ENCODE assay signal across 14 cellular contexts in the genomic region with DNA sequence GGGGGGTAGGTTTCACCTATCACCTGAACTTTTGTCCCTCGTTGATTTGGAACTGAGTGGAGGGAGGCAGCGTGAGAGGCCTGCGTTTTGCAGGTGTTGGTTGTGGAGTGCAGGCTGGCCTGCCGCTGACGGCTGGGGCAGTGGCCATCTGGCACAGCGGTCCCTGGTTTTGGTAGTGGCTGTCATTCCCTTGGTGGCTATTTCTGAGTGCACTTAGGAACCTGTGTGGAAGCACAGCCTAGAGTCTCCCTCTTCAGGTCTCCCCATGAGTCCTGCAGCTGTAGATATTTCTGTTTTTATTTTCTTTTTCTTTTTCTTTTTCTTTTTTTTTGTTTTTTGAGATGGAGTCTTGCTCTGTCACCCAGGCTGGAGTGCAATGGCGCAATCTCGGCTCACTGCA.
DNase-seq lines count a peak whose midpoint lies in the region; ATAC-seq and TF ChIP-seq lines count a peak whose summit lies in the region.
"Had no signal": no experiment of that assay in that cellular context is flagged by ENCODE, and none has a peak within 500 bp of the region (broad histone marks: within the 10 kb centered on the region; RNA-seq: fewer than 3 reads in every experiment).

No MANE protein-coding gene starts in this region.

- no peak overlapping the region for H2BK120ac ChIP-seq in mesenchymal stem cell (ENCODE audit: low read depth, low read length)

- H4K20me1 ChIP-seq in DND-41 (ENCODE audit: insufficient read depth, low read length) (no peaks in the 10 kb centered on the region), PC-3 (ENCODE audit: low read length) (no peaks in the 10 kb centered on the region), fibroblast of lung (ENCODE audit: control insufficient read depth, extremely low read depth, insufficient read depth, low read length) (no peaks in the 10 kb centered on the region)

- H3K79me2 ChIP-seq in DND-41 (ENCODE audit: insufficient read depth, low read length) (no peaks in the 10 kb centered on the region), PC-3 (ENCODE audit: low read length) (no peaks in the 10 kb centered on the region), fibroblast of lung (ENCODE audit: control insufficient read depth, insufficient read depth, low read length) (no peaks in the 10 kb centered on the region)

- no peak overlapping the region for H2BK15ac ChIP-seq in mesenchymal stem cell (ENCODE audit: low read depth, poor library complexity, severe bottlenecking)

- CTCF ChIA-PET in PC-3 (lab: Charles Lee), result interaction anchor here (0.5 to 0.7 kb wide), 3 partner anchors 15 to 277 kb away, joined by 3 to 6 read pairs (median 3); no protein-coding TSS in a partner anchor

- DNase-seq in DND-41, result no peak
- DNase-seq in PC-3, result peak; percentile 66
- DNase-seq in fibroblast of lung (ENCODE audit: low read depth in 2 of 2), result peak in 1 of 2 donors; percentile 53
- DNase-seq in mesenchymal stem cell, result peak; percentile 34
- DNase-seq in SKM-1 (lab: John Stamatoyannopoulos, UW; ENCODE audit: unreplicated experiment), result no peak
- DNase-seq in NOMO-1 treated with DMSO at 0.1 percent for 48 hours (lab: John Stamatoyannopoulos, UW; ENCODE audit: unreplicated experiment), result no peak
- DNase-seq: activated CD4-positive, alpha-beta T cell treated with anti-CD3 and anti-CD28 coated beads for 4 hours; activated naive CD4-positive, alpha-beta T cell treated with anti-CD3 and anti-CD28 coated beads, Interleukin-2, amount 50 U/mL, for 16 hours; erythroblast; GDM1; Kasumi-1; stomach had no signal

- H3F3A ChIP-seq in PC-3 (ENCODE audit: low read length, unreplicated experiment), result no peaks in the 10 kb centered on the region

- H3K27me3 ChIP-seq in DND-41 (ENCODE audit: insufficient read depth, low read length, poor library complexity), result no peaks in the 10 kb centered on the region
- H3K27me3 ChIP-seq in PC-3 (ENCODE audit: low read length), result no peaks in the 10 kb centered on the region
- H3K27me3 ChIP-seq in fibroblast of lung (ENCODE audit: control insufficient read depth, insufficient read depth, low read length), result no peaks in the 10 kb centered on the region
- no peaks in the 10 kb centered on the region for H3K27me3 ChIP-seq in mesenchymal stem cell (ENCODE audit: control insufficient read depth in 1 of 2, insufficient read depth in 1 of 2, low read length in 2 of 2)
- H3K27me3 ChIP-seq: stomach had no signal

- BruUV-seq in PC-3 (replicated peaks; lab: Mats Ljungman, UMichigan), result no TSS peak

- peak overlapping the region in 1 of 2 experiments; percentile 18 for H3K14ac ChIP-seq in mesenchymal stem cell (ENCODE audit: low read length in 2 of 2)

- H3K9me3 ChIP-seq in DND-41 (ENCODE audit: insufficient read depth, low read length, severe bottlenecking) (no peaks in the 10 kb centered on the region), PC-3 (ENCODE audit: low read length) (no peaks in the 10 kb centered on the region), fibroblast of lung (ENCODE audit: control insufficient read depth, insufficient read depth, low read depth, low read length) (no peaks in the 10 kb centered on the region), mesenchymal stem cell (ENCODE audit: control insufficient read depth, low read length) (no peaks in the 10 kb centered on the region)
- H3K9me3 ChIP-seq: stomach had no signal

- intact Hi-C loops in PC-3 (cut with micrococcal nuclease), result loop anchor here (1.0 to 5.0 kb wide), 5 partner anchors 99 to 306 kb away; no protein-coding TSS in a partner anchor

- H3K23ac ChIP-seq in mesenchymal stem cell (ENCODE audit: low read length in 2 of 2), result no peak overlapping the region

- no peak overlapping the region for H3K18ac ChIP-seq in mesenchymal stem cell (ENCODE audit: low read depth in 1 of 2, low read length in 2 of 2)

- no peak overlapping the region for H4K8ac ChIP-seq in mesenchymal stem cell (ENCODE audit: low read length)

- H2AFZ ChIP-seq in DND-41 (ENCODE audit: low read depth, low read length) (no peak overlapping the region), PC-3 (ENCODE audit: low read length) (no peak overlapping the region), fibroblast of lung (ENCODE audit: low read length) (no peak overlapping the region), mesenchymal stem cell (ENCODE audit: low read depth, low read length) (no peak overlapping the region)

- ATAC-seq in DND-41 (ENCODE audit: insufficient read depth, low read depth) (no peak), PC-3 (peak; percentile 83), HG03175 (IDR thresholded peaks at IDR 0.05; ENCODE audit: unreplicated experiment) (no peak), GM18867 (IDR thresholded peaks at IDR 0.05; ENCODE audit: unreplicated experiment) (no peak)

- H3K4me2 ChIP-seq in DND-41 (ENCODE audit: insufficient read depth, low read length) (no peak overlapping the region), PC-3 (ENCODE audit: low read length) (no peak overlapping the region), fibroblast of lung (ENCODE audit: extremely low read depth, insufficient read depth, low read length) (no peak overlapping the region), mesenchymal stem cell (ENCODE audit: low read length, poor library complexity, severe bottlenecking) (no peak overlapping the region)

- no peak overlapping the region for H3K4ac ChIP-seq in mesenchymal stem cell (ENCODE audit: low read depth in 1 of 2, low read length in 2 of 2)

- peak overlapping the region; percentile 3 for H4K91ac ChIP-seq in mesenchymal stem cell (ENCODE audit: low read length)

- no peak overlapping the region for H3K27ac ChIP-seq in DND-41 (ENCODE audit: low read length)
- H3K27ac ChIP-seq in PC-3 (ENCODE audit: low read length), result no peak overlapping the region
- no peak overlapping the region for H3K27ac ChIP-seq in fibroblast of lung (ENCODE audit: insufficient read depth, low read length)
- no peak overlapping the region for H3K27ac ChIP-seq in mesenchymal stem cell (ENCODE audit: low read length, poor library complexity, severe bottlenecking)
- H3K27ac ChIP-seq: stomach had no signal

- H3K9me2 ChIP-seq in PC-3 (replicated peaks; ENCODE audit: low read length), result no peaks in the 10 kb centered on the region

- 94% methylated on average over 8 of the region's 8 CpGs for WGBS in mesenchymal stem cell

- H3K79me1 ChIP-seq in mesenchymal stem cell (replicated peaks; ENCODE audit: low read length, poor library complexity, severe bottlenecking), result no peaks in the 10 kb centered on the region

- H3K9ac ChIP-seq in DND-41 (ENCODE audit: low read depth, low read length) (no peak overlapping the region), PC-3 (ENCODE audit: low read length) (no peak overlapping the region), fibroblast of lung (ENCODE audit: insufficient read depth, low read length) (no peak overlapping the region), mesenchymal stem cell (ENCODE audit: low read length) (no peak overlapping the region)

- no peak overlapping the region for H2BK12ac ChIP-seq in mesenchymal stem cell (ENCODE audit: low read length in 2 of 2)

- POLR2A ChIA-PET in PC-3 (lab: Charles Lee; ENCODE audit: unreplicated experiment), result interaction anchor here (0.6 to 0.7 kb wide), 2 partner anchors 131 to 237 kb away, joined by 3 to 5 read pairs; no protein-coding TSS in a partner anchor

- no peak overlapping the region for H2AK5ac ChIP-seq in mesenchymal stem cell (ENCODE audit: low read length, severe bottlenecking)

- no peaks in the 10 kb centered on the region for H3K36me3 ChIP-seq in DND-41 (ENCODE audit: insufficient read depth, low read length)
- no peaks in the 10 kb centered on the region for H3K36me3 ChIP-seq in PC-3 (ENCODE audit: low read depth, low read length)
- H3K36me3 ChIP-seq in fibroblast of lung (ENCODE audit: control insufficient read depth, insufficient read depth, low read length), result no peaks in the 10 kb centered on the region
- H3K36me3 ChIP-seq in mesenchymal stem cell (ENCODE audit: control insufficient read depth in 1 of 2, insufficient read depth in 2 of 2, low read depth in 1 of 2, low read length in 2 of 2), result no peaks in the 10 kb centered on the region
- H3K36me3 ChIP-seq: stomach had no signal

- no peak overlapping the region for H3K4me3 ChIP-seq in DND-41 (ENCODE audit: low read depth in 1 of 2, low read length in 2 of 2)
- H3K4me3 ChIP-seq in PC-3 (ENCODE audit: low read length), result no peak overlapping the region
- H3K4me3 ChIP-seq in fibroblast of lung (replicated peaks in 1 of 4; ENCODE audit: control extremely low read depth in 1 of 4, insufficient read depth in 1 of 4, low read depth in 3 of 4, low read length in 4 of 4), result no peak overlapping the region
- no peak overlapping the region for H3K4me3 ChIP-seq in mesenchymal stem cell (ENCODE audit: insufficient read depth in 1 of 2, low read depth in 1 of 2, low read length in 2 of 2)
- H3K4me3 ChIP-seq: stomach had no signal

- no peaks in the 10 kb centered on the region for H3K4me1 ChIP-seq in DND-41 (ENCODE audit: insufficient read depth, low read length)
- 0 out of 2 replicates have a peak, but pooled peaks cover 3% of the 10 kb centered on the region for H3K4me1 ChIP-seq in PC-3 (ENCODE audit: insufficient read depth, low read length)
- no peaks in the 10 kb centered on the region for H3K4me1 ChIP-seq in fibroblast of lung (ENCODE audit: control insufficient read depth, extremely low read depth, insufficient read depth, low read length)
- peaks cover 8% of the 10 kb centered on the region for H3K4me1 ChIP-seq in mesenchymal stem cell (ENCODE audit: control insufficient read depth, insufficient read depth, low read depth, low read length)
- H3K4me1 ChIP-seq: stomach had no signal

- TF ChIP-seq CTCF in DND-41 (IDR thresholded peaks at IDR 0.05; ENCODE audit: borderline replicate concordance, extremely low read depth, low read length, poor library complexity, severe bottlenecking) (peak; percentile 41), PC-3 (conservative IDR thresholded peaks at IDR 0.05; ENCODE audit: low read depth, low read length) (peak; percentile 79), fibroblast of lung (conservative IDR thresholded peaks at IDR 0.05 in 1 of 2, IDR thresholded peaks at IDR 0.05 in 1 of 2; ENCODE audit: low read depth in 1 of 2, low read length in 2 of 2) (peak; percentile 17 to 38)

- H2BK5ac ChIP-seq in mesenchymal stem cell (ENCODE audit: low read depth, low read length, poor library complexity, severe bottlenecking), result no peak overlapping the region

Comparison
In these comparisons a context has a peak if more than half of its experiments do, and no peak if none do; other contexts are left out.
1. DNase-seq: peak in PC-3 (single experiment) and mesenchymal stem cell (single experiment); none in DND-41 (single experiment), SKM-1 (single experiment) and NOMO-1 treated with DMSO at 0.1 percent for 48 hours (single experiment).
2. CTCF ChIP-seq: peak in every context shown above with its lines; median percentile 79 in PC-3; 41 in DND-41; 28 in fibroblast of lung.